In genomic region chr2:10906926-10907479, GRCh38 we compare ENCODE assay signal across 1 cellular context.
TF ChIP-seq lines count a peak whose summit lies in the region.

No MANE protein-coding gene starts in this region.

TF ChIP-seq in K562, 482 proteins besides CTCF, POLR2A, EP300 and RAD21:
- TF ChIP-seq ZNF197 (CRISPR knock-in tag; IDR thresholded peaks at IDR 0.05; ENCODE audit: low read depth) (no peak), MLX (CRISPR knock-in tag; conservative IDR thresholded peaks at IDR 0.05) (no peak), NBN (IDR thresholded peaks at IDR 0.05; ENCODE audit: low read depth) (no peak), ERF (CRISPR knock-in tag; IDR thresholded peaks at IDR 0.05) (no peak), EWSR1 (IDR thresholded peaks at IDR 0.05; ENCODE audit: borderline replicate concordance, low read depth, partially characterized antibody) (no peak), CREBBP (IDR thresholded peaks at IDR 0.05; ENCODE audit: low read depth, low read length) (no peak), ZBTB5 (IDR thresholded peaks at IDR 0.05) (no peak), ZNF24 (IDR thresholded peaks at IDR 0.05) (no peak), ZNF589 (CRISPR knock-in tag; IDR thresholded peaks at IDR 0.05; ENCODE audit: low read depth) (no peak), ZNF584 (CRISPR knock-in tag; IDR thresholded peaks at IDR 0.05; ENCODE audit: low read depth) (no peak), TCFL5 (CRISPR knock-in tag; conservative IDR thresholded peaks at IDR 0.05) (no peak), KHSRP (IDR thresholded peaks at IDR 0.05) (no peak)
- TF ChIP-seq, protein P1, sequence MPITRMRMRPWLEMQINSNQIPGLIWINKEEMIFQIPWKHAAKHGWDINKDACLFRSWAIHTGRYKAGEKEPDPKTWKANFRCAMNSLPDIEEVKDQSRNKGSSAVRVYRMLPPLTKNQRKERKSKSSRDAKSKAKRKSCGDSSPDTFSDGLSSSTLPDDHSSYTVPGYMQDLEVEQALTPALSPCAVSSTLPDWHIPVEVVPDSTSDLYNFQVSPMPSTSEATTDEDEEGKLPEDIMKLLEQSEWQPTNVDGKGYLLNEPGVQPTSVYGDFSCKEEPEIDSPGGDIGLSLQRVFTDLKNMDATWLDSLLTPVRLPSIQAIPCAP (CRISPR knock-in tag; IDR thresholded peaks at IDR 0.05; ENCODE audit: borderline replicate concordance), result no peak
